In genomic region chr10:11335881-11336430, GRCh38 we compare ENCODE assay signal across 22 cellular contexts.
DNase-seq lines count a peak whose midpoint lies in the region; ATAC-seq, FAIRE-seq and TF ChIP-seq lines count a peak whose summit lies in the region.
"Had no signal": no experiment of that assay in that cellular context is flagged by ENCODE, and none has a peak within 500 bp of the region (broad histone marks: within the 10 kb centered on the region; RNA-seq: fewer than 3 reads in every experiment).

No MANE protein-coding gene starts in this region.

- H3K27ac Mint-ChIP-seq in activated CD4-positive, alpha-beta T cell treated with anti-CD3 and anti-CD28 coated beads for 36 hours = peak overlapping the region; percentile 62
- peak overlapping the region; percentile 20; the same call in 1 of the 2 replicates for H3K27ac Mint-ChIP-seq in GM23338
- H3K27ac Mint-ChIP-seq in effector memory CD8-positive, alpha-beta T cell = peak overlapping the region; percentile 19 to 83

- no peak overlapping the region for H2AK5ac ChIP-seq in neuronal stem cell (ENCODE audit: low read depth, low read length)

- no peaks in the 10 kb centered on the region for H3K79me2 ChIP-seq in GM23338 (replicated peaks; ENCODE audit: insufficient read depth)
- no peaks in the 10 kb centered on the region for H3K79me2 ChIP-seq in HepG2 (ENCODE audit: insufficient read depth, low read length)

- H3K27ac ChIP-seq in GM23338 (ENCODE audit: low read depth) (no peak overlapping the region), neuronal stem cell (replicated peaks; ENCODE audit: low read length) (no peak overlapping the region), HepG2 (ENCODE audit: extremely low read length, insufficient read depth, low read length) (no peak overlapping the region)
- H3K27ac ChIP-seq: brain microvascular endothelial cell, gastroesophageal sphincter, PC-9 had no signal

- no peak overlapping the region for H3K4me2 ChIP-seq in GM23338
- no peak overlapping the region for H3K4me2 ChIP-seq in neuronal stem cell (ENCODE audit: insufficient read depth, low read length, poor library complexity, severe bottlenecking)
- H3K4me2 ChIP-seq in HepG2 (ENCODE audit: low read depth, low read length) = no peak overlapping the region
- H3K4me2 ChIP-seq: PC-9 had no signal

- no peaks in the 10 kb centered on the region for H3K27me3 Mint-ChIP-seq in activated CD4-positive, alpha-beta T cell treated with anti-CD3 and anti-CD28 coated beads for 36 hours
- H3K27me3 Mint-ChIP-seq in GM23338 (ENCODE audit: insufficient read depth, low read depth, poor library complexity) = peaks cover 2% of the 10 kb centered on the region
- H3K27me3 Mint-ChIP-seq in effector memory CD8-positive, alpha-beta T cell = no peaks in the 10 kb centered on the region

- no CpG with 5 or more reads among the region's 12 CpGs for WGBS in neuronal stem cell (ENCODE audit: extremely low coverage in 2 of 2, insufficient read length in 2 of 2, insufficient replicate concordance in 1 of 2), 2 donors
- WGBS in HepG2 (ENCODE audit: low lambda C conversion rate) = 0% methylated on average over 3 of the region's 12 CpGs

- H3K9me3 ChIP-seq in neuronal stem cell (replicated peaks in 1 of 2; ENCODE audit: control insufficient read depth in 2 of 2, insufficient read depth in 1 of 2, low read depth in 1 of 2, low read length in 2 of 2) (no peaks in the 10 kb centered on the region), HepG2 (ENCODE audit: low read length) (no peaks in the 10 kb centered on the region)
- H3K9me3 ChIP-seq: BE2C, gastroesophageal sphincter, mucosa of descending colon, SJCRH30 had no signal

- no peaks in the 10 kb centered on the region for H3K79me1 ChIP-seq in neuronal stem cell (ENCODE audit: low read depth, low read length)

- H3K9me3 Mint-ChIP-seq in activated CD4-positive, alpha-beta T cell treated with anti-CD3 and anti-CD28 coated beads for 36 hours (ENCODE audit: low read depth) = no peaks in the 10 kb centered on the region
- H3K9me3 Mint-ChIP-seq in GM23338 = no peaks in the 10 kb centered on the region
- no peaks in the 10 kb centered on the region for H3K9me3 Mint-ChIP-seq in effector memory CD8-positive, alpha-beta T cell
- H3K9me3 Mint-ChIP-seq: activated naive CD4-positive, alpha-beta T cell treated with anti-CD3 and anti-CD28 coated beads, Interleukin-2, amount 50 U/mL, for 72 hours had no signal

- no peaks in the 10 kb centered on the region for H3K9me2 ChIP-seq in GM23338 (ENCODE audit: insufficient read depth)

- H3K23ac ChIP-seq in neuronal stem cell (ENCODE audit: low read depth, low read length, poor library complexity) = no peak overlapping the region

- no peak overlapping the region for H2BK5ac ChIP-seq in neuronal stem cell (ENCODE audit: low read length)

- no peak for DNase-seq in activated CD4-positive, alpha-beta T cell treated with anti-CD3 and anti-CD28 coated beads for 36 hours
- no peak for DNase-seq in activated CD4-positive, alpha-beta T cell treated with anti-CD3 and anti-CD28 coated beads for 1 hour
- no peak for DNase-seq in GM23338 (ENCODE audit: low spot score)
- DNase-seq in effector memory CD8-positive, alpha-beta T cell = no peak
- DNase-seq in neuronal stem cell (ENCODE audit: low spot score) = no peak
- no peak for DNase-seq in stimulated activated CD4-positive, alpha-beta T cell treated with anti-CD3 and anti-CD28 coated beads, Interleukin-12 subunit alpha, Interleukin-12 subunit beta, amount 100 ng/mL, for 4 hours
- DNase-seq in HepG2 (ENCODE audit: low spot score) = no peak
- DNase-seq: 8988T; activated CD4-positive, CD25-positive, alpha-beta regulatory T cell treated with anti-CD3 and anti-CD28 coated beads, Interleukin-2, amount 50 U/mL, for 72 hours; BE2C; erythroblast; left colon; mucosa of descending colon; NCI-H2171 treated with DMSO at 0.1 percent for 48 hours; NCI-H748 treated with DMSO at 0.1 percent for 48 hours; PC-9 had no signal

- H4K8ac ChIP-seq in neuronal stem cell (ENCODE audit: low read depth, low read length) = no peak overlapping the region

- CTCF ChIA-PET in activated CD4-positive, alpha-beta T cell treated with anti-CD3 and anti-CD28 coated beads for 36 hours (lab: Charles Lee) = no interaction called here
- CTCF ChIA-PET in HepG2 (lab: Yijun Ruan, JAX; ENCODE audit: low intra/inter-chr PET ratio, low total read pairs) = no interaction called here

- H3K4ac ChIP-seq in neuronal stem cell (ENCODE audit: low read length) = no peak overlapping the region

- peaks cover 33% of the 10 kb centered on the region for H3K36me3 Mint-ChIP-seq in activated CD4-positive, alpha-beta T cell treated with anti-CD3 and anti-CD28 coated beads for 36 hours (ENCODE audit: low read depth)
- no peaks in the 10 kb centered on the region for H3K36me3 Mint-ChIP-seq in GM23338 (ENCODE audit: low read depth)
- peaks cover 84% of the 10 kb centered on the region for H3K36me3 Mint-ChIP-seq in effector memory CD8-positive, alpha-beta T cell (ENCODE audit: insufficient read depth)

- H3K27me3 ChIP-seq in GM23338 (ENCODE audit: insufficient read depth) = no peaks in the 10 kb centered on the region
- no peaks in the 10 kb centered on the region for H3K27me3 ChIP-seq in neuronal stem cell (ENCODE audit: control insufficient read depth in 3 of 3, insufficient read depth in 3 of 3, low read depth in 1 of 3, low read length in 3 of 3)
- H3K27me3 ChIP-seq in HepG2 (ENCODE audit: control insufficient read depth in 1 of 2, insufficient read depth in 2 of 2, low read length in 2 of 2) = peaks cover 5 to 56% of the 10 kb centered on the region in 2 experiments; a peak in 4 of 5 replicates
- H3K27me3 ChIP-seq: BE2C, brain microvascular endothelial cell, gastroesophageal sphincter, SJCRH30 had no signal

- H4K20me1 ChIP-seq in GM23338 (replicated peaks; ENCODE audit: insufficient read depth) = no peaks in the 10 kb centered on the region
- no peaks in the 10 kb centered on the region for H4K20me1 ChIP-seq in HepG2 (ENCODE audit: insufficient read depth, low read length)

- H3K36me3 ChIP-seq in GM23338 (ENCODE audit: insufficient read depth) (no peaks in the 10 kb centered on the region), neuronal stem cell (replicated peaks in 1 of 2; ENCODE audit: control insufficient read depth in 2 of 2, insufficient read depth in 2 of 2, low read length in 2 of 2) (no peaks in the 10 kb centered on the region), HepG2 (replicated peaks in 1 of 2; ENCODE audit: control insufficient read depth in 1 of 2, insufficient read depth in 2 of 2, low read length in 2 of 2) (no peaks in the 10 kb centered on the region)
- H3K36me3 ChIP-seq: BE2C, brain microvascular endothelial cell had no signal

- H2BK120ac ChIP-seq in neuronal stem cell (ENCODE audit: low read depth, low read length) = no peak overlapping the region

- in situ Hi-C loops in HepG2 (cut with HindIII; ENCODE audit: extremely low pct_ligation_motif_present, low pct_unique_long_range_greater_than_20kb) = no loop called here

- no peak for TF ChIP-seq CTCF in GM23338 (conservative IDR thresholded peaks at IDR 0.05; ENCODE audit: low read depth in 2 of 2)
- TF ChIP-seq CTCF in HepG2 (CRISPR knock-in tag; IDR thresholded peaks at IDR 0.05) = no peak

- BruUV-seq in HepG2 (replicated peaks; lab: Mats Ljungman, UMichigan) = no TSS peak

- H3K4me1 ChIP-seq in GM23338 (ENCODE audit: insufficient read depth) (peaks cover 18% of the 10 kb centered on the region), neuronal stem cell (ENCODE audit: control insufficient read depth in 2 of 2, insufficient read depth in 1 of 2, low read depth in 1 of 2, low read length in 2 of 2) (peaks cover 22 to 26% of the 10 kb centered on the region in 2 donors), HepG2 (ENCODE audit: insufficient read depth, low read length) (no peaks in the 10 kb centered on the region)
- H3K4me1 ChIP-seq: BE2C had no signal

- no peak for TF ChIP-seq EP300 in HepG2 (IDR thresholded peaks at IDR 0.05; ENCODE audit: low read depth in 2 of 2, low read length in 2 of 2)
- no peak for TF ChIP-seq EP300 in HepG2 (CRISPR knock-in tag; IDR thresholded peaks at IDR 0.05; ENCODE audit: borderline replicate concordance)

- no peaks in the 10 kb centered on the region for H3F3A ChIP-seq in GM23338 (replicated peaks; ENCODE audit: low read depth)

- no peak overlapping the region for H2BK15ac ChIP-seq in neuronal stem cell (ENCODE audit: low read length)

- H2AFZ ChIP-seq in GM23338 = no peak overlapping the region
- no peak overlapping the region for H2AFZ ChIP-seq in neuronal stem cell (ENCODE audit: low read length)
- no peak overlapping the region for H2AFZ ChIP-seq in HepG2 (ENCODE audit: low read length)
- H2AFZ ChIP-seq: PC-9 had no signal

- no peak for ATAC-seq in activated CD4-positive, alpha-beta T cell treated with anti-CD3 and anti-CD28 coated beads for 36 hours
- ATAC-seq in GM23338 (no peak), HepG2 (no peak), GM19395 (IDR thresholded peaks at IDR 0.05; ENCODE audit: unreplicated experiment) (no peak)
- ATAC-seq in effector memory CD8-positive, alpha-beta T cell (replicated peaks) = no peak
- ATAC-seq: left colon had no signal

- peak overlapping the region; percentile 31 for H3K18ac ChIP-seq in neuronal stem cell (ENCODE audit: low read length)

- peaks cover 47% of the 10 kb centered on the region for H3K4me1 Mint-ChIP-seq in activated CD4-positive, alpha-beta T cell treated with anti-CD3 and anti-CD28 coated beads for 36 hours
- H3K4me1 Mint-ChIP-seq in GM23338 = peaks cover 42% of the 10 kb centered on the region
- H3K4me1 Mint-ChIP-seq in effector memory CD8-positive, alpha-beta T cell (ENCODE audit: low read depth in 2 of 2) = peaks cover 20 to 24% of the 10 kb centered on the region in 2 donors

- H2BK12ac ChIP-seq in neuronal stem cell (ENCODE audit: low read length) = no peak overlapping the region

- H3K9ac ChIP-seq in neuronal stem cell (ENCODE audit: low read depth, low read length, poor library complexity) = peak overlapping the region; percentile 71
- no peak overlapping the region for H3K9ac ChIP-seq in HepG2 (ENCODE audit: insufficient read depth, low read depth, low read length)

- H3K4me3 ChIP-seq in GM23338 (no peak overlapping the region), neuronal stem cell (ENCODE audit: low read length in 2 of 2) (no peak overlapping the region), HepG2 (replicated peaks in 1 of 3; ENCODE audit: insufficient read depth in 1 of 3, low read depth in 2 of 3, low read length in 3 of 3) (no peak overlapping the region)
- H3K4me3 ChIP-seq: gastroesophageal sphincter, mucosa of descending colon, PC-9, SJCRH30, skin epidermis had no signal

- no peak overlapping the region for H3K14ac ChIP-seq in neuronal stem cell (ENCODE audit: low read length)

- H3K4me3 Mint-ChIP-seq in activated CD4-positive, alpha-beta T cell treated with anti-CD3 and anti-CD28 coated beads for 36 hours = no peak overlapping the region
- H3K4me3 Mint-ChIP-seq in GM23338 = no peak overlapping the region
- no peak overlapping the region for H3K4me3 Mint-ChIP-seq in effector memory CD8-positive, alpha-beta T cell

- intact Hi-C loops in activated CD4-positive, alpha-beta T cell treated with anti-CD3 and anti-CD28 coated beads for 36 hours (cut with DNase I, micrococcal nuclease) = no loop called here
- intact Hi-C loops in HepG2 (cut with micrococcal nuclease; ENCODE audit: unreplicated experiment) = no loop called here

- TF ChIP-seq RAD21 in HepG2 (CRISPR knock-in tag; IDR thresholded peaks at IDR 0.05) = no peak

- POLR2A ChIA-PET in activated CD4-positive, alpha-beta T cell treated with anti-CD3 and anti-CD28 coated beads for 36 hours (lab: Charles Lee) = interaction anchor here (0.5 kb wide), 1 partner anchor 126 kb away, joined by 3 read pairs; no protein-coding TSS in a partner anchor
- POLR2A ChIA-PET in HepG2 (lab: Yijun Ruan, JAX) = no interaction called here

- no peak for TF ChIP-seq POLR2A in HepG2 (IDR thresholded peaks at IDR 0.05; ENCODE audit: insufficient read depth in 1 of 2, low read depth in 2 of 2, low read length in 2 of 2)

- FAIRE-seq in HepG2 (lab: Jason Lieb, UNC) = no peak

- no peak overlapping the region for H4K91ac ChIP-seq in neuronal stem cell (ENCODE audit: low read depth, low read length, poor library complexity)
